ENCODE assay signal across 17 cellular contexts in the genomic region with DNA sequence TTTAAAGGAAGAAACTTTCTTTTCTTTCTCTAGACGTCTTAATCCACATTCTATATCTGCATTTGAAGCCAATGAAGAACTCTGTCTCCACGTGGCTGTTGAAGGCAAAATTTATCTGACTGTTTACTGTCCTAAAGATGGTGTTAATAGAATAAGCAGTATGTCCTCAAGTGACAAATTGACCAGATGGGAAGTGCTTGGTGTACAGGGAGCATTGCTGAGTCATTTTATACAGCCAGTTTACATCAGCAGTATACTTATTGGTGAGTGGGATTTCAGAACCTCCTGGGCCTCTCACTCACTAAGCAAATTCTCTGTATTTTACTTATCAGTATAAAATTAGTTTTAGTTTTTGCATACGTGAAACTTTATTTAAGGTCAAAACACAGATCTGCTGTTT. TPM values are rescaled to one million over a fixed set of nuclear protein-coding genes. Genes with fewer than 3 reads are reported as not detected.
DNase-seq lines count a peak whose midpoint lies in the region; ATAC-seq and TF ChIP-seq lines count a peak whose summit lies in the region.
"Had no signal": no experiment of that assay in that cellular context is flagged by ENCODE, and none has a peak within 500 bp of the region (broad histone marks: within the 10 kb centered on the region; RNA-seq: fewer than 3 reads in every experiment).

No MANE protein-coding gene starts in this region.

- no peaks in the 10 kb centered on the region for H4K20me1 ChIP-seq in PC-9 (ENCODE audit: insufficient read depth)

- no peaks in the 10 kb centered on the region for H3F3A ChIP-seq in PC-9 (ENCODE audit: insufficient read depth, low read depth)

- POLR2A ChIA-PET in PC-9 (lab: Charles Lee; ENCODE audit: unreplicated experiment) = no interaction called here

- CTCF ChIA-PET in PC-9 (lab: Charles Lee) = no interaction called here

- no peaks in the 10 kb centered on the region for H3K79me2 ChIP-seq in PC-9 (ENCODE audit: low read depth)

- no peaks in the 10 kb centered on the region for H3K36me3 Mint-ChIP-seq in mesothelial cell of epicardium
- no peaks in the 10 kb centered on the region for H3K36me3 Mint-ChIP-seq in progenitor cell of endocrine pancreas (ENCODE audit: insufficient read depth)

- no peaks in the 10 kb centered on the region for H3K27me3 ChIP-seq in PC-9 (ENCODE audit: insufficient read depth, low read depth)
- H3K27me3 ChIP-seq: spleen, suprapubic skin had no signal

- DNase-seq in PC-9 (no peak), mesothelial cell of epicardium (ENCODE audit: low spot score in 2 of 2, unreplicated experiment in 2 of 2) (no peak), progenitor cell of endocrine pancreas (ENCODE audit: low spot score, unreplicated experiment) (no peak), superior temporal gyrus (ENCODE audit: extremely low spot score) (no peak), NCI-H1417 (lab: John Stamatoyannopoulos, UW) (no peak)
- no peak for DNase-seq in activated CD8-positive, alpha-beta memory T cell treated with anti-CD3 and anti-CD28 coated beads, Interleukin-2, amount 50 U/mL, for 4 hours
- DNase-seq: activated CD4-positive, alpha-beta T cell treated with anti-CD3 and anti-CD28 coated beads for 48 hours; activated T-cell treated with anti-CD3 and anti-CD28 coated beads, Interleukin-2, amount 50 U/mL, for 24 hours; MV-4-11; NCI-H446; spleen had no signal

- no peaks in the 10 kb centered on the region for H3K9me3 ChIP-seq in PC-9 (ENCODE audit: insufficient read depth, low read depth)
- H3K9me3 ChIP-seq: spleen, suprapubic skin had no signal

- no peak overlapping the region for H3K4me3 ChIP-seq in PC-9
- H3K4me3 ChIP-seq: spleen, suprapubic skin had no signal

- intact Hi-C loops in PC-9 (cut with micrococcal nuclease; ENCODE audit: unreplicated experiment) = no loop called here

- H3K27ac ChIP-seq in PC-9 = no peak overlapping the region
- H3K27ac ChIP-seq: spleen, suprapubic skin had no signal

- H3K4me1 Mint-ChIP-seq in mesothelial cell of epicardium (peaks cover 11% of the 10 kb centered on the region), progenitor cell of endocrine pancreas (ENCODE audit: low read depth) (no peaks in the 10 kb centered on the region)

- 0 out of 2 replicates have a peak, but pooled peaks cover 5% of the 10 kb centered on the region for H3K9me2 ChIP-seq in PC-9 (ENCODE audit: insufficient read depth)

- H3K9me3 Mint-ChIP-seq in mesothelial cell of epicardium (no peaks in the 10 kb centered on the region), progenitor cell of endocrine pancreas (ENCODE audit: low read depth) (no peaks in the 10 kb centered on the region)
- H3K9me3 Mint-ChIP-seq: activated T-cell treated with anti-CD3 and anti-CD28 coated beads, Interleukin-2, amount 50 U/mL, for 24 hours; T-helper 1 cell treated with Interleukin-12 subunit alpha and Interleukin-12 subunit beta and Interleukin-4 antibody, amounts not matched to agents 30 μg/mL and 1 μg/mL, for 36 hours had no signal

- TF ChIP-seq CTCF in PC-9 (conservative IDR thresholded peaks at IDR 0.05) (no peak), mesothelial cell of epicardium (IDR thresholded peaks at IDR 0.05; ENCODE audit: unreplicated experiment) (no peak), progenitor cell of endocrine pancreas (IDR thresholded peaks at IDR 0.05; ENCODE audit: unreplicated experiment) (no peak)

- peak; percentile 78 for ATAC-seq in GM18873 (IDR thresholded peaks at IDR 0.05; ENCODE audit: low FRiP score, unreplicated experiment)
- ATAC-seq in HG02938 (IDR thresholded peaks at IDR 0.05; ENCODE audit: unreplicated experiment) = peak; percentile 56

- no peaks in the 10 kb centered on the region for H3K27me3 Mint-ChIP-seq in mesothelial cell of epicardium (ENCODE audit: low read depth)
- H3K27me3 Mint-ChIP-seq in progenitor cell of endocrine pancreas = no peaks in the 10 kb centered on the region
- H3K27me3 Mint-ChIP-seq: activated T-cell treated with anti-CD3 and anti-CD28 coated beads, Interleukin-2, amount 50 U/mL, for 24 hours had no signal

- H3K4me2 ChIP-seq in PC-9 = no peak overlapping the region

- H3K4me3 Mint-ChIP-seq in mesothelial cell of epicardium (no peak overlapping the region), progenitor cell of endocrine pancreas (ENCODE audit: low read depth) (no peak overlapping the region)
- H3K4me3 Mint-ChIP-seq: activated T-cell treated with anti-CD3 and anti-CD28 coated beads, Interleukin-2, amount 50 U/mL, for 24 hours; T-helper 1 cell treated with Interleukin-12 subunit alpha and Interleukin-12 subunit beta and Interleukin-4 antibody, amounts not matched to agents 30 μg/mL and 1 μg/mL, for 36 hours had no signal

- peak overlapping the region; percentile 14 for H3K27ac Mint-ChIP-seq in mesothelial cell of epicardium
- H3K27ac Mint-ChIP-seq in progenitor cell of endocrine pancreas = no peak overlapping the region
- H3K27ac Mint-ChIP-seq: activated T-cell treated with anti-CD3 and anti-CD28 coated beads, Interleukin-2, amount 50 U/mL, for 24 hours; T-helper 1 cell treated with Interleukin-12 subunit alpha and Interleukin-12 subunit beta and Interleukin-4 antibody, amounts not matched to agents 30 μg/mL and 1 μg/mL, for 36 hours had no signal

- no TSS peak for BruUV-seq in PC-9 (replicated peaks; lab: Mats Ljungman, UMichigan)

- H2AFZ ChIP-seq in PC-9 = peak overlapping the region; percentile 54; the same call in 1 of the 2 replicates

- H3K36me3 ChIP-seq in PC-9 (ENCODE audit: low read depth) = no peaks in the 10 kb centered on the region
- H3K36me3 ChIP-seq: spleen, suprapubic skin had no signal

- no peaks in the 10 kb centered on the region for H3K4me1 ChIP-seq in PC-9 (replicated peaks; ENCODE audit: insufficient read depth)
- H3K4me1 ChIP-seq: spleen, suprapubic skin had no signal

RNA-seq across cellular contexts. Expression of a gene that starts 33.7 kb away (rescaled TPM):
- total RNA-seq in PC-9 (2021) (not detected in 2 replicates), mesothelial cell of epicardium (not detected in 3 replicates), progenitor cell of endocrine pancreas (not detected in 2 replicates)
- total RNA-seq: mesenteric fat pad, osteoblast, spleen, suprapubic skin had no signal

RNA-seq across cellular contexts. Expression of a gene that starts 44.0 kb away (rescaled TPM):
- not detected in 2 replicates for total RNA-seq in PC-9 (2021)
- total RNA-seq in mesothelial cell of epicardium = not detected in 3 replicates
- total RNA-seq in progenitor cell of endocrine pancreas = not detected in 2 replicates
- total RNA-seq: mesenteric fat pad, osteoblast, suprapubic skin had no signal
